Comparison of ENCODE assay signal across 31 cellular contexts in genomic region chr11:129610545-129610944, GRCh38.
"Had no signal": no experiment of that assay in that cellular context is flagged by ENCODE, and none has a peak within 500 bp of the region (broad histone marks: within the 10 kb centered on the region; RNA-seq: fewer than 3 reads in every experiment).

No MANE protein-coding gene starts in this region.

- H3K9me3 Mint-ChIP-seq: naive B cell; natural killer cell; neural crest cell; stimulated activated memory B cell treated with anti-CD40 and anti-IgM and Interleukin-4, amounts not matched to agents 10 μg/mL and 1 μg/mL and 100 μg/mL, for 72 hours; stimulated activated naive CD8-positive, alpha-beta T cell treated with anti-CD3 and anti-CD28 coated beads, Interleukin-15, amount 100 ng/mL, for 72 hours had no signal

- H3K9me3 ChIP-seq: lower lobe of right lung, neutrophil, ovary, prostate gland, sigmoid colon, spleen, testis, thyroid gland, transverse colon, upper lobe of left lung, vagina had no signal

- DNase-seq: head of caudate nucleus; hippocampal formation; kidney glomerular epithelial cell; left cardiac atrium; lower lobe of right lung; mammary epithelial cell; mesenchymal stem cell; naive B cell; natural killer cell; ovary; retina; right cardiac atrium; sigmoid colon; spleen; stimulated activated CD4-positive, alpha-beta T cell treated with anti-CD3 and anti-CD28 coated beads, Interleukin-4, amount 100 ng/mL, for 4 hours; stimulated activated CD8-positive, alpha-beta memory T cell treated with anti-CD3 and anti-CD28 coated beads, Interleukin-4, amount 100 ng/mL, for 48 hours; stimulated activated naive CD4-positive, alpha-beta T cell treated with Interleukin-2 at 50 U/mL for 16 hours; stimulated activated naive CD8-positive, alpha-beta T cell treated with anti-CD3 and anti-CD28 coated beads, Interleukin-15, amount 100 ng/mL, for 72 hours; substantia nigra; testis; thyroid gland; transverse colon had no signal

- H3K36me3 ChIP-seq: lower lobe of right lung, neutrophil, ovary, prostate gland, sigmoid colon, spleen, thyroid gland, transverse colon, upper lobe of left lung, vagina had no signal

- H3K27me3 Mint-ChIP-seq: naive B cell; stimulated activated memory B cell treated with anti-CD40 and anti-IgM and Interleukin-4, amounts not matched to agents 10 μg/mL and 1 μg/mL and 100 μg/mL, for 72 hours had no signal

- H3K4me1 ChIP-seq: lower lobe of right lung, prostate gland, sigmoid colon, spleen, testis, transverse colon, upper lobe of left lung had no signal

- H3K27me3 ChIP-seq: neutrophil, ovary, sigmoid colon, testis, thyroid gland, transverse colon, upper lobe of left lung, vagina had no signal

- H3K36me3 Mint-ChIP-seq: naive B cell; natural killer cell; stimulated activated memory B cell treated with anti-CD40 and anti-IgM and Interleukin-4, amounts not matched to agents 10 μg/mL and 1 μg/mL and 100 μg/mL, for 72 hours had no signal

- H3K27ac Mint-ChIP-seq: naive B cell; natural killer cell; stimulated activated memory B cell treated with anti-CD40 and anti-IgM and Interleukin-4, amounts not matched to agents 10 μg/mL and 1 μg/mL and 100 μg/mL, for 72 hours; stimulated activated naive CD8-positive, alpha-beta T cell treated with anti-CD3 and anti-CD28 coated beads, Interleukin-15, amount 100 ng/mL, for 72 hours had no signal

- H3K4me3 Mint-ChIP-seq: naive B cell; natural killer cell; neural crest cell; stimulated activated memory B cell treated with anti-CD40 and anti-IgM and Interleukin-4, amounts not matched to agents 10 μg/mL and 1 μg/mL and 100 μg/mL, for 72 hours; stimulated activated naive CD8-positive, alpha-beta T cell treated with anti-CD3 and anti-CD28 coated beads, Interleukin-15, amount 100 ng/mL, for 72 hours had no signal

- FAIRE-seq: keratinocyte, small intestine had no signal

- H3K4me3 ChIP-seq: lower lobe of right lung, ovary, prostate gland, sigmoid colon, spleen, testis, thyroid gland, transverse colon, upper lobe of left lung, vagina had no signal

- ATAC-seq: left cardiac atrium; left lobe of liver; lower lobe of right lung; natural killer cell; right cardiac atrium; stimulated activated memory B cell treated with anti-CD40 and anti-IgM and Interleukin-4, amounts not matched to agents 10 μg/mL and 1 μg/mL and 100 μg/mL, for 72 hours; stimulated activated naive CD8-positive, alpha-beta T cell treated with anti-CD3 and anti-CD28 coated beads, Interleukin-15, amount 100 ng/mL, for 72 hours had no signal

- H3K4me1 Mint-ChIP-seq: naive B cell; natural killer cell; stimulated activated memory B cell treated with anti-CD40 and anti-IgM and Interleukin-4, amounts not matched to agents 10 μg/mL and 1 μg/mL and 100 μg/mL, for 72 hours; stimulated activated naive CD8-positive, alpha-beta T cell treated with anti-CD3 and anti-CD28 coated beads, Interleukin-15, amount 100 ng/mL, for 72 hours had no signal

- H3K27ac ChIP-seq: lower lobe of right lung, neutrophil, ovary, prostate gland, sigmoid colon, spleen, testis, thyroid gland, transverse colon, upper lobe of left lung, vagina had no signal
